Comparison of ENCODE assay signal across 19 cellular contexts in the genomic region with DNA sequence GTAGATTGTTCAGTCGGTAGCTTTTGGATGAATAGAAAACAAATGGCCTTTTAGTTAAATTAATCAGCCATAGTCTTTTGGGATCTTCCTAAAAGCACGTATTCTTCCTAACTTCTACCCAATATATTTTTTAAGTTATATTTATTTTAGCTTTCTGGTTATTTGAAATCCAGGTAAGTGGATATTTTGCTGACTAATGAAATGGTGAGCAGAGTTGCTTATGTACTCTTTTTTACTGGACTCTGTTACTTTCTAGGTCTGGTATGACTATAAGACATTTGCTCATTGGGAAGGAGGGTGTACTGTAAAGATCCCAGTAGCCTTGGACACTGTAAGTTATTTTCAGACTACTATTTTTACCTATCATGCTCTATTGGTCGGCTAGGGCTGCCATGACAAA.
"Had no signal": no experiment of that assay in that cellular context is flagged by ENCODE, and none has a peak within 500 bp of the region (broad histone marks: within the 10 kb centered on the region; RNA-seq: fewer than 3 reads in every experiment).

No MANE protein-coding gene starts in this region.

- H3K9me3 Mint-ChIP-seq: natural killer cell; neural crest cell; stimulated activated naive B cell treated with anti-CD40 and anti-IgM and Interleukin-4, amounts not matched to agents 10 μg/mL and 1 μg/mL and 100 μg/mL, for 72 hours; stimulated activated naive CD8-positive, alpha-beta T cell treated with anti-CD3 and anti-CD28 coated beads, Interleukin-15, amount 100 ng/mL, for 72 hours had no signal

- H3K27ac ChIP-seq: coronary artery, dorsolateral prefrontal cortex, ovary had no signal

- H3K9me3 ChIP-seq: mucosa of descending colon, ovary, spleen, testis, tibial nerve had no signal

- H3K4me1 ChIP-seq: spleen, testis had no signal

- H3K4me3 Mint-ChIP-seq: natural killer cell; neural crest cell; stimulated activated naive B cell treated with anti-CD40 and anti-IgM and Interleukin-4, amounts not matched to agents 10 μg/mL and 1 μg/mL and 100 μg/mL, for 72 hours; stimulated activated naive CD8-positive, alpha-beta T cell treated with anti-CD3 and anti-CD28 coated beads, Interleukin-15, amount 100 ng/mL, for 72 hours had no signal

- H3K36me3 ChIP-seq: ovary had no signal

- H3K4me3 ChIP-seq: coronary artery, dorsolateral prefrontal cortex, mucosa of descending colon, ovary, spleen, testis, tibial nerve had no signal

- DNase-seq: dorsolateral prefrontal cortex; effector CD8-positive, alpha-beta T cell; glutamatergic neuron; islet precursor cell; mucosa of descending colon; natural killer cell; nucleus accumbens; ovary; right cardiac atrium; spleen; stimulated activated CD4-positive, alpha-beta T cell treated with anti-CD3 and anti-CD28 coated beads, Interleukin-15, amount 100 ng/mL, for 24 hours; stimulated activated CD4-positive, alpha-beta T cell treated with anti-CD3 and anti-CD28 coated beads, Interleukin-1b, Interleukin-23, amount 100 ng/mL, for 48 hours; stimulated activated CD4-positive, alpha-beta T cell treated with anti-CD3 and anti-CD28 coated beads, Interleukin-4, amount 100 ng/mL, for 24 hours; stimulated activated naive B cell treated with anti-CD40 and anti-IgM and Interleukin-4, amounts not matched to agents 10 μg/mL and 1 μg/mL and 100 μg/mL, for 72 hours; stimulated activated naive CD8-positive, alpha-beta T cell treated with anti-CD3 and anti-CD28 coated beads, Interleukin-15, amount 100 ng/mL, for 72 hours; testis had no signal

- H3K27ac Mint-ChIP-seq: natural killer cell; stimulated activated naive B cell treated with anti-CD40 and anti-IgM and Interleukin-4, amounts not matched to agents 10 μg/mL and 1 μg/mL and 100 μg/mL, for 72 hours had no signal

- H3K4me1 Mint-ChIP-seq: natural killer cell; neural crest cell; stimulated activated naive CD8-positive, alpha-beta T cell treated with anti-CD3 and anti-CD28 coated beads, Interleukin-15, amount 100 ng/mL, for 72 hours had no signal

- ATAC-seq: mucosa of descending colon; natural killer cell; stimulated activated naive B cell treated with anti-CD40 and anti-IgM and Interleukin-4, amounts not matched to agents 10 μg/mL and 1 μg/mL and 100 μg/mL, for 72 hours; stimulated activated naive CD8-positive, alpha-beta T cell treated with anti-CD3 and anti-CD28 coated beads, Interleukin-15, amount 100 ng/mL, for 72 hours had no signal

- H3K27me3 ChIP-seq: dorsolateral prefrontal cortex, ovary, spleen, testis, tibial nerve had no signal

- H3K27me3 Mint-ChIP-seq: stimulated activated naive B cell treated with anti-CD40 and anti-IgM and Interleukin-4, amounts not matched to agents 10 μg/mL and 1 μg/mL and 100 μg/mL, for 72 hours; stimulated activated naive CD8-positive, alpha-beta T cell treated with anti-CD3 and anti-CD28 coated beads, Interleukin-15, amount 100 ng/mL, for 72 hours had no signal
